ENCODE assay signal across 1 cellular context in the genomic region with DNA sequence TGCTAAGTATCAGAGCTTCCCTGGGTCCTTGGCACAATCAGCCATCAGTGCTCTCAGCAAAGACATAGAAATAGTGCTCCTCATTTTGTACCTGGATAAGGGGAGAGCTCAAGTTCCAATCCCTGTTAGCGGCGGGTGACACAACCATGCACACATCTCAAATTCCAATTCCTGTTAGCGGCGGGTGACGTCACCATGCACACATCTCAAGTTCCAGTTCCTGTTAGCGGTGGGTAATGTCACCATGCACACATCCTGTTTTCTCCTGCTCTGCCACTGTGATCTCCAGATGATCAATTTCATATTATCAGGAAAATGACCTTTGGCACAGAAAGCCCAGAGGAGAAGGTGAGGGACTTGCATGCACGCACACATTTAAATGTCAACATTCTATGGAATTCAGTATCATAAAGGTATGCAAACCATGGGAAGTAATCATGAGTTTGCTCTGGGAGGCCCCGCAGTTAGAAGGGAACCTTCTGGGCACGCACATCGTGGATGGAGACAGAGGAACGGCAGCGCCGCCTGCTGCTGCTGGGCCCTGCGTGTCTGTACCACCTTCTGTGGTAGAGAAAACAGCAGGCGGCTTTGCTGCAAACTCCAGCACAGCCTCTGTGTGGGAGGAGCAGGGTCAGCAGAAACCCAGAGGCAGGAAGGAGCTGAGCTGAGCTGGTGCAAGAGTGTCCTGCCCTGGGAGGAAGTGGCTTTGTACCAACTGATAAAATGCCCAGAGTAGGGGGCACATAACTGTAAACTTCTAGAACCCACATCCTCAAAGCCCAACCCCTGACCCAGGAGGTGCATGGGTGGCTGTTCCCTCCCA.
A peak's percentile ranks its signal among the peaks of the same experiment; 100 is the strongest.
TF ChIP-seq lines count a peak whose summit lies in the region.

No MANE protein-coding gene starts in this region.

TF ChIP-seq in HEK293, 187 proteins besides CTCF, POLR2A, EP300 and RAD21 (continued from another document and continues in another):
- TF ChIP-seq, protein P1, sequence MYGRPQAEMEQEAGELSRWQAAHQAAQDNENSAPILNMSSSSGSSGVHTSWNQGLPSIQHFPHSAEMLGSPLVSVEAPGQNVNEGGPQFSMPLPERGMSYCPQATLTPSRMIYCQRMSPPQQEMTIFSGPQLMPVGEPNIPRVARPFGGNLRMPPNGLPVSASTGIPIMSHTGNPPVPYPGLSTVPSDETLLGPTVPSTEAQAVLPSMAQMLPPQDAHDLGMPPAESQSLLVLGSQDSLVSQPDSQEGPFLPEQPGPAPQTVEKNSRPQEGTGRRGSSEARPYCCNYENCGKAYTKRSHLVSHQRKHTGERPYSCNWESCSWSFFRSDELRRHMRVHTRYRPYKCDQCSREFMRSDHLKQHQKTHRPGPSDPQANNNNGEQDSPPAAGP (tag by site-specific recombination; IDR thresholded peaks at IDR 0.05), result peak; percentile 66; the same call in 1 of the 2 replicates
- TF ChIP-seq, protein P2, sequence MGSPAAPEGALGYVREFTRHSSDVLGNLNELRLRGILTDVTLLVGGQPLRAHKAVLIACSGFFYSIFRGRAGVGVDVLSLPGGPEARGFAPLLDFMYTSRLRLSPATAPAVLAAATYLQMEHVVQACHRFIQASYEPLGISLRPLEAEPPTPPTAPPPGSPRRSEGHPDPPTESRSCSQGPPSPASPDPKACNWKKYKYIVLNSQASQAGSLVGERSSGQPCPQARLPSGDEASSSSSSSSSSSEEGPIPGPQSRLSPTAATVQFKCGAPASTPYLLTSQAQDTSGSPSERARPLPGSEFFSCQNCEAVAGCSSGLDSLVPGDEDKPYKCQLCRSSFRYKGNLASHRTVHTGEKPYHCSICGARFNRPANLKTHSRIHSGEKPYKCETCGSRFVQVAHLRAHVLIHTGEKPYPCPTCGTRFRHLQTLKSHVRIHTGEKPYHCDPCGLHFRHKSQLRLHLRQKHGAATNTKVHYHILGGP (tag by site-specific recombination; IDR thresholded peaks at IDR 0.05), result no peak
- TF ChIP-seq ZNF114 (tag by site-specific recombination; IDR thresholded peaks at IDR 0.05) (no peak), ZNF837 (tag by site-specific recombination; IDR thresholded peaks at IDR 0.05) (no peak), ZNF623 (tag by site-specific recombination; IDR thresholded peaks at IDR 0.05) (no peak), ZNF629 (tag by site-specific recombination; IDR thresholded peaks at IDR 0.05) (peak; percentile 99), SCRT1 (tag by site-specific recombination; IDR thresholded peaks at IDR 0.05; ENCODE audit: borderline replicate concordance) (no peak), ZNF2 (tag by site-specific recombination; IDR thresholded peaks at IDR 0.05) (peak; percentile 55; the same call in 1 of the 2 replicates), KLF9 (tag by site-specific recombination; IDR thresholded peaks at IDR 0.05; ENCODE audit: low read depth) (no peak), ZNF157 (tag by site-specific recombination; IDR thresholded peaks at IDR 0.05) (no peak), ZNF404 (tag by site-specific recombination; IDR thresholded peaks at IDR 0.05) (no peak), BCL11B (tag by site-specific recombination; IDR thresholded peaks at IDR 0.05; ENCODE audit: low read depth) (no peak), ZFHX2 (tag by site-specific recombination; conservative IDR thresholded peaks at IDR 0.05) (peak; percentile 70), SCRT2 (tag by site-specific recombination; IDR thresholded peaks at IDR 0.05) (no peak), ZNF239 (tag by site-specific recombination; IDR thresholded peaks at IDR 0.05) (no peak), HOXC10 (CRISPR knock-in tag; IDR thresholded peaks at IDR 0.05) (no peak), ZNF10 (tag by site-specific recombination; IDR thresholded peaks at IDR 0.05) (no peak), MYNN (tag by site-specific recombination; IDR thresholded peaks at IDR 0.05; ENCODE audit: borderline replicate concordance) (no peak), ZNF560 (tag by site-specific recombination; IDR thresholded peaks at IDR 0.05; ENCODE audit: borderline replicate concordance) (no peak), ZNF48 (tag by site-specific recombination; IDR thresholded peaks at IDR 0.05) (no peak), ZNF433 (tag by site-specific recombination; IDR thresholded peaks at IDR 0.05; ENCODE audit: low read depth) (no peak), ZNF211 (tag by site-specific recombination; IDR thresholded peaks at IDR 0.05; ENCODE audit: low read depth) (no peak), SALL2 (tag by site-specific recombination; IDR thresholded peaks at IDR 0.05; ENCODE audit: borderline replicate concordance) (no peak), ZNF174 (tag by site-specific recombination; IDR thresholded peaks at IDR 0.05) (no peak), ZNF555 (tag by site-specific recombination; conservative IDR thresholded peaks at IDR 0.05) (no peak), SP2 (tag by site-specific recombination; IDR thresholded peaks at IDR 0.05) (peak; percentile 45)
- TF ChIP-seq, protein P3, sequence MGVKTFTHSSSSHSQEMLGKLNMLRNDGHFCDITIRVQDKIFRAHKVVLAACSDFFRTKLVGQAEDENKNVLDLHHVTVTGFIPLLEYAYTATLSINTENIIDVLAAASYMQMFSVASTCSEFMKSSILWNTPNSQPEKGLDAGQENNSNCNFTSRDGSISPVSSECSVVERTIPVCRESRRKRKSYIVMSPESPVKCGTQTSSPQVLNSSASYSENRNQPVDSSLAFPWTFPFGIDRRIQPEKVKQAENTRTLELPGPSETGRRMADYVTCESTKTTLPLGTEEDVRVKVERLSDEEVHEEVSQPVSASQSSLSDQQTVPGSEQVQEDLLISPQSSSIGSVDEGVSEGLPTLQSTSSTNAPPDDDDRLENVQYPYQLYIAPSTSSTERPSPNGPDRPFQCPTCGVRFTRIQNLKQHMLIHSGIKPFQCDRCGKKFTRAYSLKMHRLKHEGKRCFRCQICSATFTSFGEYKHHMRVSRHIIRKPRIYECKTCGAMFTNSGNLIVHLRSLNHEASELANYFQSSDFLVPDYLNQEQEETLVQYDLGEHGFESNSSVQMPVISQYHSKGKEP (tag by site-specific recombination; IDR thresholded peaks at IDR 0.05), result peak; percentile 32; the same call in 1 of the 2 replicates
- TF ChIP-seq, protein P4, sequence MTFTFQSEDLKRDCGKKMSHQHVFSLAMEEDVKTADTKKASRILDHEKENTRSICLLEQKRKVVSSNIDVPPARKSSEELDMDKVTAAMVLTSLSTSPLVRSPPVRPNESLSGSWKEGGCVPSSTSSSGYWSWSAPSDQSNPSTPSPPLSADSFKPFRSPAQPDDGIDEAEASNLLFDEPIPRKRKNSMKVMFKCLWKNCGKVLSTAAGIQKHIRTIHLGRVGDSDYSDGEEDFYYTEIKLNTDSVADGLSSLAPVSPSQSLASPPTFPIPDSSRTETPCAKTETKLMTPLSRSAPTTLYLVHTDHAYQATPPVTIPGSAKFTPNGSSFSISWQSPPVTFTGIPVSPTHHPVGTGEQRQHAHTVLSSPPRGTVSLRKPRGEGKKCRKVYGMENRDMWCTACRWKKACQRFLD (tag by site-specific recombination; IDR thresholded peaks at IDR 0.05), result no peak
- TF ChIP-seq, protein P5, sequence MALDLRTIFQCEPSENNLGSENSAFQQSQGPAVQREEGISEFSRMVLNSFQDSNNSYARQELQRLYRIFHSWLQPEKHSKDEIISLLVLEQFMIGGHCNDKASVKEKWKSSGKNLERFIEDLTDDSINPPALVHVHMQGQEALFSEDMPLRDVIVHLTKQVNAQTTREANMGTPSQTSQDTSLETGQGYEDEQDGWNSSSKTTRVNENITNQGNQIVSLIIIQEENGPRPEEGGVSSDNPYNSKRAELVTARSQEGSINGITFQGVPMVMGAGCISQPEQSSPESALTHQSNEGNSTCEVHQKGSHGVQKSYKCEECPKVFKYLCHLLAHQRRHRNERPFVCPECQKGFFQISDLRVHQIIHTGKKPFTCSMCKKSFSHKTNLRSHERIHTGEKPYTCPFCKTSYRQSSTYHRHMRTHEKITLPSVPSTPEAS (tag by site-specific recombination; IDR thresholded peaks at IDR 0.05), result peak; percentile 56; the same call in 1 of the 2 replicates
- TF ChIP-seq, protein P6, sequence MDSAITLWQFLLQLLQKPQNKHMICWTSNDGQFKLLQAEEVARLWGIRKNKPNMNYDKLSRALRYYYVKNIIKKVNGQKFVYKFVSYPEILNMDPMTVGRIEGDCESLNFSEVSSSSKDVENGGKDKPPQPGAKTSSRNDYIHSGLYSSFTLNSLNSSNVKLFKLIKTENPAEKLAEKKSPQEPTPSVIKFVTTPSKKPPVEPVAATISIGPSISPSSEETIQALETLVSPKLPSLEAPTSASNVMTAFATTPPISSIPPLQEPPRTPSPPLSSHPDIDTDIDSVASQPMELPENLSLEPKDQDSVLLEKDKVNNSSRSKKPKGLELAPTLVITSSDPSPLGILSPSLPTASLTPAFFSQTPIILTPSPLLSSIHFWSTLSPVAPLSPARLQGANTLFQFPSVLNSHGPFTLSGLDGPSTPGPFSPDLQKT (IDR thresholded peaks at IDR 0.05; ENCODE audit: borderline replicate concordance, low read depth, low read length), result no peak
- TF ChIP-seq, protein P7, sequence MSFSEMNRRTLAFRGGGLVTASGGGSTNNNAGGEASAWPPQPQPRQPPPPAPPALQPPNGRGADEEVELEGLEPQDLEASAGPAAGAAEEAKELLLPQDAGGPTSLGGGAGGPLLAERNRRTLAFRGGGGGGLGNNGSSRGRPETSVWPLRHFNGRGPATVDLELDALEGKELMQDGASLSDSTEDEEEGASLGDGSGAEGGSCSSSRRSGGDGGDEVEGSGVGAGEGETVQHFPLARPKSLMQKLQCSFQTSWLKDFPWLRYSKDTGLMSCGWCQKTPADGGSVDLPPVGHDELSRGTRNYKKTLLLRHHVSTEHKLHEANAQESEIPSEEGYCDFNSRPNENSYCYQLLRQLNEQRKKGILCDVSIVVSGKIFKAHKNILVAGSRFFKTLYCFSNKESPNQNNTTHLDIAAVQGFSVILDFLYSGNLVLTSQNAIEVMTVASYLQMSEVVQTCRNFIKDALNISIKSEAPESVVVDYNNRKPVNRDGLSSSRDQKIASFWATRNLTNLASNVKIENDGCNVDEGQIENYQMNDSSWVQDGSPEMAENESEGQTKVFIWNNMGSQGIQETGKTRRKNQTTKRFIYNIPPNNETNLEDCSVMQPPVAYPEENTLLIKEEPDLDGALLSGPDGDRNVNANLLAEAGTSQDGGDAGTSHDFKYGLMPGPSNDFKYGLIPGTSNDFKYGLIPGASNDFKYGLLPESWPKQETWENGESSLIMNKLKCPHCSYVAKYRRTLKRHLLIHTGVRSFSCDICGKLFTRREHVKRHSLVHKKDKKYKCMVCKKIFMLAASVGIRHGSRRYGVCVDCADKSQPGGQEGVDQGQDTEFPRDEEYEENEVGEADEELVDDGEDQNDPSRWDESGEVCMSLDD (tag by site-specific recombination; IDR thresholded peaks at IDR 0.05), result no peak
- TF ChIP-seq, protein P8, sequence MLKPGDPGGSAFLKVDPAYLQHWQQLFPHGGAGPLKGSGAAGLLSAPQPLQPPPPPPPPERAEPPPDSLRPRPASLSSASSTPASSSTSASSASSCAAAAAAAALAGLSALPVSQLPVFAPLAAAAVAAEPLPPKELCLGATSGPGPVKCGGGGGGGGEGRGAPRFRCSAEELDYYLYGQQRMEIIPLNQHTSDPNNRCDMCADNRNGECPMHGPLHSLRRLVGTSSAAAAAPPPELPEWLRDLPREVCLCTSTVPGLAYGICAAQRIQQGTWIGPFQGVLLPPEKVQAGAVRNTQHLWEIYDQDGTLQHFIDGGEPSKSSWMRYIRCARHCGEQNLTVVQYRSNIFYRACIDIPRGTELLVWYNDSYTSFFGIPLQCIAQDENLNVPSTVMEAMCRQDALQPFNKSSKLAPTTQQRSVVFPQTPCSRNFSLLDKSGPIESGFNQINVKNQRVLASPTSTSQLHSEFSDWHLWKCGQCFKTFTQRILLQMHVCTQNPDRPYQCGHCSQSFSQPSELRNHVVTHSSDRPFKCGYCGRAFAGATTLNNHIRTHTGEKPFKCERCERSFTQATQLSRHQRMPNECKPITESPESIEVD (tag by site-specific recombination; IDR thresholded peaks at IDR 0.05), result no peak
- TF ChIP-seq, protein P9, sequence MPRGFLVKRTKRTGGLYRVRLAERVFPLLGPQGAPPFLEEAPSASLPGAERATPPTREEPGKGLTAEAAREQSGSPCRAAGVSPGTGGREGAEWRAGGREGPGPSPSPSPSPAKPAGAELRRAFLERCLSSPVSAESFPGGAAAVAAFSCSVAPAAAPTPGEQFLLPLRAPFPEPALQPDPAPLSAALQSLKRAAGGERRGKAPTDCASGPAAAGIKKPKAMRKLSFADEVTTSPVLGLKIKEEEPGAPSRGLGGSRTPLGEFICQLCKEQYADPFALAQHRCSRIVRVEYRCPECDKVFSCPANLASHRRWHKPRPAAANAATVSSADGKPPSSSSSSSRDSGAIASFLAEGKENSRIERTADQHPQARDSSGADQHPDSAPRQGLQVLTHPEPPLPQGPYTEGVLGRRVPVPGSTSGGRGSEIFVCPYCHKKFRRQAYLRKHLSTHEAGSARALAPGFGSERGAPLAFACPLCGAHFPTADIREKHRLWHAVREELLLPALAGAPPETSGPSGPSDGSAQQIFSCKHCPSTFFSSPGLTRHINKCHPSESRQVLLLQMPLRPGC (tag by site-specific recombination; IDR thresholded peaks at IDR 0.05), result peak; percentile 82
- TF ChIP-seq, protein P10, sequence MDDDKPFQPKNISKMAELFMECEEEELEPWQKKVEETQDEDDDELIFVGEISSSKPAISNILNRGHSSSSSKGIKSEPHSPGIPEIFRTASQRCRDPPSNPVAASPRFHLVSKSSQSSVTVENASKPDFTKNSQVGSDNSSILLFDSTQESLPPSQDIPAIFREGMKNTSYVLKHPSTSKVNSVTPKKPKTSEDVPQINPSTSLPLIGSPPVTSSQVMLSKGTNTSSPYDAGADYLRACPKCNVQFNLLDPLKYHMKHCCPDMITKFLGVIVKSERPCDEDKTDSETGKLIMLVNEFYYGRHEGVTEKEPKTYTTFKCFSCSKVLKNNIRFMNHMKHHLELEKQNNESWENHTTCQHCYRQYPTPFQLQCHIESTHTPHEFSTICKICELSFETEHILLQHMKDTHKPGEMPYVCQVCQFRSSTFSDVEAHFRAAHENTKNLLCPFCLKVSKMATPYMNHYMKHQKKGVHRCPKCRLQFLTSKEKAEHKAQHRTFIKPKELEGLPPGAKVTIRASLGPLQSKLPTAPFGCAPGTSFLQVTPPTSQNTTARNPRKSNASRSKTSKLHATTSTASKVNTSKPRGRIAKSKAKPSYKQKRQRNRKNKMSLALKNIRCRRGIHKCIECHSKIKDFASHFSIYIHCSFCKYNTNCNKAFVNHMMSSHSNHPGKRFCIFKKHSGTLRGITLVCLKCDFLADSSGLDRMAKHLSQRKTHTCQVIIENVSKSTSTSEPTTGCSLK (tag by site-specific recombination; IDR thresholded peaks at IDR 0.05), result no peak
- TF ChIP-seq, protein P11, sequence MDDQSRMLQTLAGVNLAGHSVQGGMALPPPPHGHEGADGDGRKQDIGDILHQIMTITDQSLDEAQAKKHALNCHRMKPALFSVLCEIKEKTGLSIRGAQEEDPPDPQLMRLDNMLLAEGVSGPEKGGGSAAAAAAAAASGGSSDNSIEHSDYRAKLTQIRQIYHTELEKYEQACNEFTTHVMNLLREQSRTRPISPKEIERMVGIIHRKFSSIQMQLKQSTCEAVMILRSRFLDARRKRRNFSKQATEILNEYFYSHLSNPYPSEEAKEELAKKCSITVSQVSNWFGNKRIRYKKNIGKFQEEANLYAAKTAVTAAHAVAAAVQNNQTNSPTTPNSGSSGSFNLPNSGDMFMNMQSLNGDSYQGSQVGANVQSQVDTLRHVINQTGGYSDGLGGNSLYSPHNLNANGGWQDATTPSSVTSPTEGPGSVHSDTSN (CRISPR knock-in tag; IDR thresholded peaks at IDR 0.05), result no peak
